1 cellular context compared by ENCODE assay signal in the genomic region with DNA sequence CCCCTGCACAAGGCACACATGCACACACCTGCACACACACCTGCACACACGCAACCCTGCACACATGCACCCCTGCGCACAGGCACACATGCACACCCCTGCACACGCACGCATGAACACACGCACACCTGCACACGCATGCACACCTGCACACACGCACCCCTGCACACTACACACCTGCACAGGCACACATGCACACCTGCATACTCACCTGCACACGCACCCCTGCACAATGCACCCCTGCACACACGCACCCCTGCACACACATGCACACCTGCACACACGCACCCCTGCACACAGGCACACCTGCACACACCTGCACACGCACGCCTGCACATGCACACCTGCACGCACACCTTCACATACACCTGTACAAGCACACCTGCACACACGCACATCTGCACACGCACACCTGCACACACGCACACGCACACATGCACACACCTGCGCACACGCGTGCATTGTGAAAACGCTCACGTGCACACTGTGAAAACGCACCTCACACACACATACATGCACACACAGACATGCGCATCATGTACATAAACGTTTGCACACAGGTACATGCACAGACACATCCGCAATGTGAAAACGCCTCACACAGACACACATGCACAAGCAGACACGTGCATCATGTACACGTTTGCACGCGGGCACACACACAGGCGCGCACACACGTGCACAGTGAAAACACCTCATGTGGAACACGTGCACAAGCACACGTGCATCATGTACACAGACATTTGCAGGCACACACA.
TF ChIP-seq lines count a peak whose summit lies in the region.

No MANE protein-coding gene starts in this region.

TF ChIP-seq in HepG2, 621 proteins besides CTCF, POLR2A, EP300 and RAD21:
- no peak for TF ChIP-seq SIX4 (CRISPR knock-in tag; IDR thresholded peaks at IDR 0.05)
- TF ChIP-seq, protein P1, sequence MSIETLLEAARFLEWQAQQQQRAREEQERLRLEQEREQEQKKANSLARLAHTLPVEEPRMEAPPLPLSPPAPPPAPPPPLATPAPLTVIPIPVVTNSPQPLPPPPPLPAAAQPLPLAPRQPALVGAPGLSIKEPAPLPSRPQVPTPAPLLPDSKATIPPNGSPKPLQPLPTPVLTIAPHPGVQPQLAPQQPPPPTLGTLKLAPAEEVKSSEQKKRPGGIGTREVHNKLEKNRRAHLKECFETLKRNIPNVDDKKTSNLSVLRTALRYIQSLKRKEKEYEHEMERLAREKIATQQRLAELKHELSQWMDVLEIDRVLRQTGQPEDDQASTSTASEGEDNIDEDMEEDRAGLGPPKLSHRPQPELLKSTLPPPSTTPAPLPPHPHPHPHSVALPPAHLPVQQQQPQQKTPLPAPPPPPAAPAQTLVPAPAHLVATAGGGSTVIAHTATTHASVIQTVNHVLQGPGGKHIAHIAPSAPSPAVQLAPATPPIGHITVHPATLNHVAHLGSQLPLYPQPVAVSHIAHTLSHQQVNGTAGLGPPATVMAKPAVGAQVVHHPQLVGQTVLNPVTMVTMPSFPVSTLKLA (IDR thresholded peaks at IDR 0.05) = peak; percentile 58
- TF ChIP-seq ZSCAN25 (CRISPR knock-in tag; IDR thresholded peaks at IDR 0.05) = peak; percentile 56; the same call in 1 of the 2 replicates
- no peak for TF ChIP-seq SMARCC2 (IDR thresholded peaks at IDR 0.05)
- peak; percentile 87 for TF ChIP-seq AGO2 (optimal IDR thresholded peaks at IDR 0.05; ENCODE audit: low read depth, low read length)
- TF ChIP-seq CENPT (CRISPR knock-in tag; IDR thresholded peaks at IDR 0.05; ENCODE audit: low read depth) = 0 out of 2 replicates have a peak, but pooled peaks have one; percentile 26
- 0 out of 4 replicates have a peak, but pooled peaks of 1 of the 2 experiments have one; percentile 45 for TF ChIP-seq KLF16 (CRISPR knock-in tag; IDR thresholded peaks at IDR 0.05)
- peak; percentile 57 for TF ChIP-seq RBFOX2 (IDR thresholded peaks at IDR 0.05; ENCODE audit: low read depth, low read length)
- TF ChIP-seq TARDBP (CRISPR knock-in tag; IDR thresholded peaks at IDR 0.05) = 0 out of 2 replicates have a peak, but pooled peaks have one; percentile 69
- TF ChIP-seq, protein P2, sequence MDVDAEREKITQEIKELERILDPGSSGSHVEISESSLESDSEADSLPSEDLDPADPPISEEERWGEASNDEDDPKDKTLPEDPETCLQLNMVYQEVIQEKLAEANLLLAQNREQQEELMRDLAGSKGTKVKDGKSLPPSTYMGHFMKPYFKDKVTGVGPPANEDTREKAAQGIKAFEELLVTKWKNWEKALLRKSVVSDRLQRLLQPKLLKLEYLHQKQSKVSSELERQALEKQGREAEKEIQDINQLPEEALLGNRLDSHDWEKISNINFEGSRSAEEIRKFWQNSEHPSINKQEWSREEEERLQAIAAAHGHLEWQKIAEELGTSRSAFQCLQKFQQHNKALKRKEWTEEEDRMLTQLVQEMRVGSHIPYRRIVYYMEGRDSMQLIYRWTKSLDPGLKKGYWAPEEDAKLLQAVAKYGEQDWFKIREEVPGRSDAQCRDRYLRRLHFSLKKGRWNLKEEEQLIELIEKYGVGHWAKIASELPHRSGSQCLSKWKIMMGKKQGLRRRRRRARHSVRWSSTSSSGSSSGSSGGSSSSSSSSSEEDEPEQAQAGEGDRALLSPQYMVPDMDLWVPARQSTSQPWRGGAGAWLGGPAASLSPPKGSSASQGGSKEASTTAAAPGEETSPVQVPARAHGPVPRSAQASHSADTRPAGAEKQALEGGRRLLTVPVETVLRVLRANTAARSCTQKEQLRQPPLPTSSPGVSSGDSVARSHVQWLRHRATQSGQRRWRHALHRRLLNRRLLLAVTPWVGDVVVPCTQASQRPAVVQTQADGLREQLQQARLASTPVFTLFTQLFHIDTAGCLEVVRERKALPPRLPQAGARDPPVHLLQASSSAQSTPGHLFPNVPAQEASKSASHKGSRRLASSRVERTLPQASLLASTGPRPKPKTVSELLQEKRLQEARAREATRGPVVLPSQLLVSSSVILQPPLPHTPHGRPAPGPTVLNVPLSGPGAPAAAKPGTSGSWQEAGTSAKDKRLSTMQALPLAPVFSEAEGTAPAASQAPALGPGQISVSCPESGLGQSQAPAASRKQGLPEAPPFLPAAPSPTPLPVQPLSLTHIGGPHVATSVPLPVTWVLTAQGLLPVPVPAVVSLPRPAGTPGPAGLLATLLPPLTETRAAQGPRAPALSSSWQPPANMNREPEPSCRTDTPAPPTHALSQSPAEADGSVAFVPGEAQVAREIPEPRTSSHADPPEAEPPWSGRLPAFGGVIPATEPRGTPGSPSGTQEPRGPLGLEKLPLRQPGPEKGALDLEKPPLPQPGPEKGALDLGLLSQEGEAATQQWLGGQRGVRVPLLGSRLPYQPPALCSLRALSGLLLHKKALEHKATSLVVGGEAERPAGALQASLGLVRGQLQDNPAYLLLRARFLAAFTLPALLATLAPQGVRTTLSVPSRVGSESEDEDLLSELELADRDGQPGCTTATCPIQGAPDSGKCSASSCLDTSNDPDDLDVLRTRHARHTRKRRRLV (CRISPR knock-in tag; IDR thresholded peaks at IDR 0.05) = no peak
- no peak for TF ChIP-seq ZNF136 (CRISPR knock-in tag; IDR thresholded peaks at IDR 0.05; ENCODE audit: low read depth)
